1 cellular context compared by ENCODE assay signal in genomic region chr13:20525601-20526544, GRCh38.
TF ChIP-seq lines count a peak whose summit lies in the region.

A gene with protein sequence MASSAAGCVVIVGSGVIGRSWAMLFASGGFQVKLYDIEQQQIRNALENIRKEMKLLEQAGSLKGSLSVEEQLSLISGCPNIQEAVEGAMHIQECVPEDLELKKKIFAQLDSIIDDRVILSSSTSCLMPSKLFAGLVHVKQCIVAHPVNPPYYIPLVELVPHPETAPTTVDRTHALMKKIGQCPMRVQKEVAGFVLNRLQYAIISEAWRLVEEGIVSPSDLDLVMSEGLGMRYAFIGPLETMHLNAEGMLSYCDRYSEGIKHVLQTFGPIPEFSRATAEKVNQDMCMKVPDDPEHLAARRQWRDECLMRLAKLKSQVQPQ (minus strand): TSS chr13:20525857. CDS start chr13:20525794, 63 bp downstream.

TF ChIP-seq in K562, 482 proteins besides CTCF, POLR2A, EP300 and RAD21 (continued from another document):
- TF ChIP-seq E2F1 (CRISPR knock-in tag; IDR thresholded peaks at IDR 0.05), result no peak
- TF ChIP-seq ELF1 (tag; IDR thresholded peaks at IDR 0.05), result no peak
- no peak for TF ChIP-seq FOS (IDR thresholded peaks at IDR 0.05; ENCODE audit: extremely low read depth, insufficient read length)
- TF ChIP-seq ATF6 (CRISPR knock-in tag; IDR thresholded peaks at IDR 0.05), result no peak
- TF ChIP-seq EP400 (IDR thresholded peaks at IDR 0.05), result peak; percentile 54; the same call in 1 of the 2 replicates
- TF ChIP-seq TBL1XR1 (IDR thresholded peaks at IDR 0.05; ENCODE audit: low read length in 2 of 2), result no peak
- no peak for TF ChIP-seq SMARCC2 (IDR thresholded peaks at IDR 0.05; ENCODE audit: low read depth)
- no peak for TF ChIP-seq SIN3B (IDR thresholded peaks at IDR 0.05; ENCODE audit: low read depth)
- no peak for TF ChIP-seq ARID1B (IDR thresholded peaks at IDR 0.05)
- TF ChIP-seq SAFB2 (IDR thresholded peaks at IDR 0.05; ENCODE audit: borderline replicate concordance, low read depth, low read length, severe bottlenecking), result no peak
- TF ChIP-seq, protein P1, sequence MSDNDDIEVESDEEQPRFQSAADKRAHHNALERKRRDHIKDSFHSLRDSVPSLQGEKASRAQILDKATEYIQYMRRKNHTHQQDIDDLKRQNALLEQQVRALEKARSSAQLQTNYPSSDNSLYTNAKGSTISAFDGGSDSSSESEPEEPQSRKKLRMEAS (CRISPR knock-in tag; IDR thresholded peaks at IDR 0.05), result peak; percentile 32; the same call in 1 of the 2 replicates
- no peak for TF ChIP-seq ARNT (IDR thresholded peaks at IDR 0.05)
- no peak for TF ChIP-seq ATF7 (IDR thresholded peaks at IDR 0.05)
- peak; percentile 72 for TF ChIP-seq RBFOX2 (IDR thresholded peaks at IDR 0.05; ENCODE audit: low read depth, low read length)
- no peak for TF ChIP-seq FOXJ3 (CRISPR knock-in tag; IDR thresholded peaks at IDR 0.05)
- no peak for TF ChIP-seq SMARCA4 (IDR thresholded peaks at IDR 0.05)
- TF ChIP-seq, protein P2, sequence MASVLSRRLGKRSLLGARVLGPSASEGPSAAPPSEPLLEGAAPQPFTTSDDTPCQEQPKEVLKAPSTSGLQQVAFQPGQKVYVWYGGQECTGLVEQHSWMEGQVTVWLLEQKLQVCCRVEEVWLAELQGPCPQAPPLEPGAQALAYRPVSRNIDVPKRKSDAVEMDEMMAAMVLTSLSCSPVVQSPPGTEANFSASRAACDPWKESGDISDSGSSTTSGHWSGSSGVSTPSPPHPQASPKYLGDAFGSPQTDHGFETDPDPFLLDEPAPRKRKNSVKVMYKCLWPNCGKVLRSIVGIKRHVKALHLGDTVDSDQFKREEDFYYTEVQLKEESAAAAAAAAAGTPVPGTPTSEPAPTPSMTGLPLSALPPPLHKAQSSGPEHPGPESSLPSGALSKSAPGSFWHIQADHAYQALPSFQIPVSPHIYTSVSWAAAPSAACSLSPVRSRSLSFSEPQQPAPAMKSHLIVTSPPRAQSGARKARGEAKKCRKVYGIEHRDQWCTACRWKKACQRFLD (CRISPR knock-in tag; IDR thresholded peaks at IDR 0.05), result no peak
- TF ChIP-seq ZBTB17 (CRISPR knock-in tag; IDR thresholded peaks at IDR 0.05), result no peak
- no peak for TF ChIP-seq HEY1 (CRISPR knock-in tag; IDR thresholded peaks at IDR 0.05; ENCODE audit: borderline replicate concordance)
- no peak for TF ChIP-seq BMI1 (IDR thresholded peaks at IDR 0.05; ENCODE audit: low read length)
- TF ChIP-seq RBBP5 (IDR thresholded peaks at IDR 0.05; ENCODE audit: borderline replicate concordance, insufficient read depth, low read length, poor library complexity, severe bottlenecking), result peak; percentile 72
- TF ChIP-seq TEAD4 (IDR thresholded peaks at IDR 0.05; ENCODE audit: low read length), result no peak
- no peak for TF ChIP-seq TEAD4 (CRISPR knock-in tag; IDR thresholded peaks at IDR 0.05; ENCODE audit: borderline replicate concordance)
- TF ChIP-seq, protein P3, sequence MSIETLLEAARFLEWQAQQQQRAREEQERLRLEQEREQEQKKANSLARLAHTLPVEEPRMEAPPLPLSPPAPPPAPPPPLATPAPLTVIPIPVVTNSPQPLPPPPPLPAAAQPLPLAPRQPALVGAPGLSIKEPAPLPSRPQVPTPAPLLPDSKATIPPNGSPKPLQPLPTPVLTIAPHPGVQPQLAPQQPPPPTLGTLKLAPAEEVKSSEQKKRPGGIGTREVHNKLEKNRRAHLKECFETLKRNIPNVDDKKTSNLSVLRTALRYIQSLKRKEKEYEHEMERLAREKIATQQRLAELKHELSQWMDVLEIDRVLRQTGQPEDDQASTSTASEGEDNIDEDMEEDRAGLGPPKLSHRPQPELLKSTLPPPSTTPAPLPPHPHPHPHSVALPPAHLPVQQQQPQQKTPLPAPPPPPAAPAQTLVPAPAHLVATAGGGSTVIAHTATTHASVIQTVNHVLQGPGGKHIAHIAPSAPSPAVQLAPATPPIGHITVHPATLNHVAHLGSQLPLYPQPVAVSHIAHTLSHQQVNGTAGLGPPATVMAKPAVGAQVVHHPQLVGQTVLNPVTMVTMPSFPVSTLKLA (conservative IDR thresholded peaks at IDR 0.05), result peak in 1 of 2 experiments; percentile 38; a peak in 2 of 4 replicates
- TF ChIP-seq C11orf30 (IDR thresholded peaks at IDR 0.05; ENCODE audit: low read depth), result 0 out of 2 replicates have a peak, but pooled peaks have one; percentile 23
